ENCODE assay signal across 8 cellular contexts in genomic region chr7:66281678-66282593, GRCh38.
DNase-seq lines count a peak whose midpoint lies in the region; ATAC-seq and TF ChIP-seq lines count a peak whose summit lies in the region.

No MANE protein-coding gene starts in this region.

- no peaks in the 10 kb centered on the region for H3K9me3 ChIP-seq in right atrium auricular region

- no peak for ATAC-seq in GM21737 (IDR thresholded peaks at IDR 0.05; ENCODE audit: unreplicated experiment)
- no peak for ATAC-seq in GM18502 (IDR thresholded peaks at IDR 0.05; ENCODE audit: poor library complexity, unreplicated experiment)

- no peak overlapping the region for H3K4me3 ChIP-seq in HFF-Myc (replicated peaks; ENCODE audit: low read depth, low read length)
- no peak overlapping the region for H3K4me3 ChIP-seq in right atrium auricular region

- H3K36me3 ChIP-seq in right atrium auricular region = no peaks in the 10 kb centered on the region

- H3K27ac ChIP-seq in VCaP = peak overlapping the region; percentile 36
- H3K27ac ChIP-seq in right atrium auricular region = peak overlapping the region; percentile 15 to 38

- peaks cover 0 to 22% of the 10 kb centered on the region in 2 donors for H3K4me1 ChIP-seq in right atrium auricular region

- no peaks in the 10 kb centered on the region for H3K27me3 ChIP-seq in right atrium auricular region

- no peak for TF ChIP-seq CTCF in HFF-Myc (IDR thresholded peaks at IDR 0.05; ENCODE audit: low read depth, low read length, missing control alignments)
- TF ChIP-seq CTCF in VCaP (conservative IDR thresholded peaks at IDR 0.05) = no peak
- TF ChIP-seq CTCF in right atrium auricular region (IDR thresholded peaks at IDR 0.05) = no peak

- DNase-seq in HFF-Myc (ENCODE audit: extremely low read depth, low read depth) (peak; percentile 54), right atrium auricular region (ENCODE audit: low spot score) (peak; percentile 64), stromal cell of bone marrow (ENCODE audit: low read depth) (peak; percentile 96)
- no peak for DNase-seq in activated T-cell treated with anti-CD3 and anti-CD28 coated beads, Interleukin-2, amount 50 U/mL, for 1 hour
- no peak for DNase-seq in activated effector memory CD4-positive, alpha-beta T cell treated with Interleukin-2 at 50 U/mL for 16 hours

Comparison
In these comparisons a context has a peak if more than half of its experiments do, and no peak if none do; other contexts are left out.
1. DNase-seq: peak in HFF-Myc (single experiment), right atrium auricular region (single experiment) and stromal cell of bone marrow (single experiment); none in activated T-cell treated with anti-CD3 and anti-CD28 coated beads, Interleukin-2, amount 50 U/mL, for 1 hour (single experiment) and activated effector memory CD4-positive, alpha-beta T cell treated with Interleukin-2 at 50 U/mL for 16 hours (single experiment).